In the genomic region with DNA sequence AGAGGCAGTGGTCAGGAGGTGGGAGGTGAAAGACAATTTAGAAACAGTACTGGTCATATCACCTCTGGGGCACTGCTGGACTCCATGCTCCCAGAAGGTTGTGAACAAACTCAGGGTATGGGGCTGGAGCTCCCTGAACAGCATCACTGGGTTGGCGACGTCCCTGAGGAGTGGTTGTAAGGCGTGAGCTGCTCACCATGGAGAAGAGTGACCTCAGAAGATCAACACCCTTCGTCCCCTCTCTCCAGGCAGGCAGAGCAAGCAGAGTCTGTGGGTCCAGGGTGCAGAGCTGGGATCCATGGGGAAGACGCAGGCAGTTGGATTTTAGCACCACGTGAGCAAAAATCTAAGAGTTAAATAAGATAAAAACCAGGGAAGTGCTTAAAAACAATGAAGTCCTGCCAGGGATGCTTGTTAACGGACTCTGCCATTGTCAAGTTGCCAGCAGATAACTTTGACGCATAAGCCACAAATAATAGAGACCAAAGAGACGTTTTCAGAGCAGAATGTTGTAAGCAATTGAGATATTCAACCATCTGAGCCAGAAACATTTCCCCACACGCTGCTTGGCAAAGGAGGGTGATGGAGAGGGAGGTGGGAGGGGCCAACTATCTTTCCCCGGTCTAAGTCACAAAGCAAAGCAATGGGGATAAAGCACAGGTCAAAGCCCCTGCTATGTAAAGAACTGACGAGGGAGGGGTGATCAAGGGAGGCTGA, we compare ENCODE assay signal across 19 cellular contexts. TPM values are rescaled to one million over a fixed set of nuclear protein-coding genes. Genes with fewer than 3 reads are reported as not detected.
DNase-seq lines count a peak whose midpoint lies in the region; ATAC-seq and TF ChIP-seq lines count a peak whose summit lies in the region.
"Had no signal": no experiment of that assay in that cellular context is flagged by ENCODE, and none has a peak within 500 bp of the region (broad histone marks: within the 10 kb centered on the region; RNA-seq: fewer than 3 reads in every experiment).

No MANE protein-coding gene starts in this region.

- H3K27ac ChIP-seq in endodermal cell (ENCODE audit: low read depth, low read length) (no peak overlapping the region), aorta (ENCODE audit: low read depth in 1 of 2, low read length in 2 of 2) (no peak overlapping the region)
- H3K27ac ChIP-seq: BLaER1 treated with 17β-estradiol and CSF1 and Interleukin-3, amounts not matched to agents 10 nM and 100 nM; KMS-11; SJSA1 had no signal

- H3K27me3 ChIP-seq in endodermal cell (ENCODE audit: control insufficient read depth, insufficient read depth, low read length, poor library complexity, severe bottlenecking): peaks cover 5% of the 10 kb centered on the region
- H3K27me3 ChIP-seq in aorta (ENCODE audit: control insufficient read depth in 1 of 2, insufficient read depth in 2 of 2, low read length in 1 of 2): no peaks in the 10 kb centered on the region
- H3K27me3 ChIP-seq: BLaER1 treated with 17β-estradiol and CSF1 and Interleukin-3, amounts not matched to agents 10 nM and 100 nM; SJSA1 had no signal

- no peaks in the 10 kb centered on the region for H3K36me3 ChIP-seq in endodermal cell (ENCODE audit: control insufficient read depth, insufficient read depth, low read length)
- H3K36me3 ChIP-seq in aorta (ENCODE audit: control insufficient read depth in 1 of 2, insufficient read depth in 2 of 2, low read length in 1 of 2): no peaks in the 10 kb centered on the region
- H3K36me3 ChIP-seq: BLaER1 treated with 17β-estradiol and CSF1 and Interleukin-3, amounts not matched to agents 10 nM and 100 nM; SJSA1 had no signal

- 82 to 86% methylated on average over 12 of the region's 12 CpGs for WGBS in endodermal cell (ENCODE audit: insufficient coverage in 1 of 2, insufficient read length in 1 of 2), 2 experiments
- WGBS in aorta, 2 donors: 45 to 46% methylated on average over 12 of the region's 12 CpGs

- no peak for ATAC-seq in aorta (ENCODE audit: low FRiP score)
- ATAC-seq: HepG2 had no signal

- H3K9me3 ChIP-seq in endodermal cell (ENCODE audit: control insufficient read depth, low read length) (no peaks in the 10 kb centered on the region), aorta (ENCODE audit: control insufficient read depth, low read length) (no peaks in the 10 kb centered on the region)
- H3K9me3 ChIP-seq: SJSA1 had no signal

- H3K27ac Mint-ChIP-seq in endodermal cell: no peak overlapping the region
- no peak overlapping the region for H3K27ac Mint-ChIP-seq in activated CD4-positive, alpha-beta T cell treated with anti-CD3 and anti-CD28 coated beads, Interleukin-2, amount 10 ng/mL, durations not matched to agents 24 days and 14 days
- H3K27ac Mint-ChIP-seq: HFFc6 had no signal

- intact Hi-C loops in aorta (cut with DNase I): no loop called here
- intact Hi-C loops in activated CD4-positive, alpha-beta T cell treated with anti-CD3 and anti-CD28 coated beads, Interleukin-2, amount 10 ng/mL, durations not matched to agents 24 days and 14 days (cut with micrococcal nuclease): no loop called here

- H3K27me3 Mint-ChIP-seq in endodermal cell (ENCODE audit: insufficient read depth): no peaks in the 10 kb centered on the region
- H3K27me3 Mint-ChIP-seq in activated CD4-positive, alpha-beta T cell treated with anti-CD3 and anti-CD28 coated beads, Interleukin-2, amount 10 ng/mL, durations not matched to agents 24 days and 14 days: no peaks in the 10 kb centered on the region

- H3K4me1 Mint-ChIP-seq in endodermal cell: peaks cover 1% of the 10 kb centered on the region
- H3K4me1 Mint-ChIP-seq in activated CD4-positive, alpha-beta T cell treated with anti-CD3 and anti-CD28 coated beads, Interleukin-2, amount 10 ng/mL, durations not matched to agents 24 days and 14 days: no peaks in the 10 kb centered on the region

- no peak for TF ChIP-seq CTCF in endodermal cell (conservative IDR thresholded peaks at IDR 0.05)

- no peaks in the 10 kb centered on the region for H3K36me3 Mint-ChIP-seq in endodermal cell (ENCODE audit: low read depth)
- no peaks in the 10 kb centered on the region for H3K36me3 Mint-ChIP-seq in activated CD4-positive, alpha-beta T cell treated with anti-CD3 and anti-CD28 coated beads, Interleukin-2, amount 10 ng/mL, durations not matched to agents 24 days and 14 days (ENCODE audit: low read depth)

- peaks cover 6% of the 10 kb centered on the region for H3K9me3 Mint-ChIP-seq in endodermal cell
- no peaks in the 10 kb centered on the region for H3K9me3 Mint-ChIP-seq in activated CD4-positive, alpha-beta T cell treated with anti-CD3 and anti-CD28 coated beads, Interleukin-2, amount 10 ng/mL, durations not matched to agents 24 days and 14 days

- H3K4me3 Mint-ChIP-seq in endodermal cell: no peak overlapping the region
- no peak overlapping the region for H3K4me3 Mint-ChIP-seq in activated CD4-positive, alpha-beta T cell treated with anti-CD3 and anti-CD28 coated beads, Interleukin-2, amount 10 ng/mL, durations not matched to agents 24 days and 14 days
- H3K4me3 Mint-ChIP-seq: HFFc6 had no signal

- peak; percentile 24 for DNase-seq in activated effector memory CD4-positive, alpha-beta T cell treated with anti-CD3 and anti-CD28 coated beads, Interleukin-2, amount 50 U/mL, for 16 hours
- DNase-seq in activated effector memory CD4-positive, alpha-beta T cell treated with Interleukin-2 at 50 U/mL for 16 hours: no peak
- peak; percentile 11 for DNase-seq in endodermal cell
- DNase-seq in mesenteric fat pad (ENCODE audit: low spot score): peak; percentile 49
- peak; percentile 23 to 59 for DNase-seq in aorta
- no peak for DNase-seq in COR-L47 (lab: John Stamatoyannopoulos, UW)
- DNase-seq in activated CD4-positive, alpha-beta T cell treated with anti-CD3 and anti-CD28 coated beads, Interleukin-2, amount 10 ng/mL, durations not matched to agents 24 days and 14 days: no peak
- DNase-seq in NCI-H345 treated with DMSO at 0.1 percent for 48 hours (lab: John Stamatoyannopoulos, UW; ENCODE audit: unreplicated experiment): no peak
- DNase-seq: 8988T, DMS 273 treated with DMSO at 0.1 percent for 48 hours, HFFc6, NCI-H1092, NCI-H524 had no signal

- H3K4me3 ChIP-seq in endodermal cell (ENCODE audit: low read length): no peak overlapping the region
- no peak overlapping the region for H3K4me3 ChIP-seq in aorta (ENCODE audit: low read length in 2 of 2)
- H3K4me3 ChIP-seq: BLaER1 treated with 17β-estradiol and CSF1 and Interleukin-3, amounts not matched to agents 10 nM and 100 nM; SJSA1 had no signal

- H3K4me1 ChIP-seq in endodermal cell (ENCODE audit: control insufficient read depth, insufficient read depth, low read length) (peaks cover 3% of the 10 kb centered on the region), aorta (ENCODE audit: control insufficient read depth in 1 of 2, insufficient read depth in 2 of 2, low read length in 2 of 2) (no peaks in the 10 kb centered on the region)
- H3K4me1 ChIP-seq: BLaER1 treated with 17β-estradiol and CSF1 and Interleukin-3, amounts not matched to agents 10 nM and 100 nM; SJSA1 had no signal

- no peak overlapping the region for H3K9ac ChIP-seq in endodermal cell (ENCODE audit: extremely low read depth, low read length, poor library complexity, severe bottlenecking)
- H3K9ac ChIP-seq: BLaER1 treated with 17β-estradiol and CSF1 and Interleukin-3, amounts not matched to agents 10 nM and 100 nM; KMS-11 had no signal

RNA-seq across cellular contexts. Expression of a gene that starts 13.6 kb away (rescaled TPM):
- total RNA-seq in endodermal cell (under 1 TPM; 0.68 to 0.73 TPM), mesenteric fat pad (not detected), aorta (not detected)
- 0.11 TPM for polyA plus RNA-seq in endodermal cell (2013, experiment 1 of 2)
- polyA plus RNA-seq in endodermal cell (2013, experiment 2 of 2): not detected
- polyA plus RNA-seq in aorta: under 1 TPM in 1 of 2 donors, not detected in 1; 0.50 TPM
- total RNA-seq in activated CD4-positive, alpha-beta T cell treated with anti-CD3 and anti-CD28 coated beads, Interleukin-2, amount 10 ng/mL, durations not matched to agents 24 days and 14 days: not detected in 2 replicates
- total RNA-seq: Daoy, HepG2, HFFc6, SJSA1 had no signal
- polyA plus RNA-seq: HepG2 had no signal

RNA-seq across cellular contexts. Expression of a gene that starts 15.9 kb away (rescaled TPM):
- total RNA-seq in endodermal cell: 10 to 100 TPM; 11.4 to 12.7 TPM
- 15.4 TPM for polyA plus RNA-seq in endodermal cell (2013, experiment 1 of 2)
- 13.5 TPM for polyA plus RNA-seq in endodermal cell (2013, experiment 2 of 2)
- 1.7 TPM for total RNA-seq in mesenteric fat pad
- total RNA-seq in aorta: not detected
- 1 to 10 TPM in 1 of 2 donors, not detected in 1; 2.6 TPM for polyA plus RNA-seq in aorta
- total RNA-seq in activated CD4-positive, alpha-beta T cell treated with anti-CD3 and anti-CD28 coated beads, Interleukin-2, amount 10 ng/mL, durations not matched to agents 24 days and 14 days: not detected in 2 replicates
- total RNA-seq: HepG2, HFFc6, M059J, SJSA1 had no signal
- polyA plus RNA-seq: HepG2 had no signal

RNA-seq across cellular contexts. Expression of a gene that starts 45.4 kb away (rescaled TPM):
- total RNA-seq in endodermal cell: 10 to 100 TPM; 48.1 to 52.6 TPM
- 30.0 TPM for polyA plus RNA-seq in endodermal cell (2013, experiment 1 of 2)
- 34.4 TPM for polyA plus RNA-seq in endodermal cell (2013, experiment 2 of 2)
- total RNA-seq in mesenteric fat pad: 0.93 TPM
- 1 to 10 TPM in 1 of 2 donors, not detected in 1; 1.3 TPM for total RNA-seq in aorta
- not detected for polyA plus RNA-seq in aorta
- 1.0 and 1.4 TPM in 2 replicates for total RNA-seq in activated CD4-positive, alpha-beta T cell treated with anti-CD3 and anti-CD28 coated beads, Interleukin-2, amount 10 ng/mL, durations not matched to agents 24 days and 14 days

Comparison
In these comparisons a context has a peak if more than half of its experiments do, and no peak if none do; other contexts are left out.
1. DNase-seq: peak in activated effector memory CD4-positive, alpha-beta T cell treated with anti-CD3 and anti-CD28 coated beads, Interleukin-2, amount 50 U/mL, for 16 hours (single experiment), endodermal cell (single experiment), mesenteric fat pad (single experiment) and aorta (2 of 2); none in activated effector memory CD4-positive, alpha-beta T cell treated with Interleukin-2 at 50 U/mL for 16 hours (single experiment), COR-L47 (single experiment), activated CD4-positive, alpha-beta T cell treated with anti-CD3 and anti-CD28 coated beads, Interleukin-2, amount 10 ng/mL, durations not matched to agents 24 days and 14 days (single experiment) and NCI-H345 treated with DMSO at 0.1 percent for 48 hours (single experiment).
2. RNA of a gene that starts 45.4 kb away (total RNA-seq): 48.1 to 52.6 TPM in endodermal cell; 1.0 to 1.4 TPM in activated CD4-positive, alpha-beta T cell treated with anti-CD3 and anti-CD28 coated beads, Interleukin-2, amount 10 ng/mL, durations not matched to agents 24 days and 14 days, 1.3 TPM in aorta and 0.93 TPM in mesenteric fat pad (single experiment); every median in the first group is over 10 times any median in the second.